Comparison of ENCODE assay signal across 13 cellular contexts in genomic region chr3:116198087-116198486, GRCh38.
"Had no signal": no experiment of that assay in that cellular context is flagged by ENCODE, and none has a peak within 500 bp of the region (broad histone marks: within the 10 kb centered on the region; RNA-seq: fewer than 3 reads in every experiment).

No MANE protein-coding gene starts in this region.

- FAIRE-seq: frontal cortex had no signal

- H3K4me1 ChIP-seq: parathyroid adenoma had no signal

- DNase-seq: activated CD4-positive, alpha-beta T cell treated with anti-CD3 and anti-CD28 coated beads for 48 hours; activated CD8-positive, alpha-beta T cell treated with anti-CD3 and anti-CD28 coated beads for 36 hours; activated effector memory CD4-positive, alpha-beta T cell treated with Interleukin-2 at 50 U/mL for 16 hours; activated T-cell treated with anti-CD3 and anti-CD28 coated beads, Interleukin-2, amount 50 U/mL, for 4 hours; amniotic stem cell; cerebellar nuclear complex; effector memory CD4-positive, alpha-beta T cell; immature natural killer cell; retina; stimulated activated CD4-positive, alpha-beta T cell treated with anti-CD3 and anti-CD28 coated beads, Interleukin-2, amount 100 ng/mL, for 48 hours; T-helper 17 cell had no signal

- H3K79me2 ChIP-seq: parathyroid adenoma had no signal

- H3K27ac ChIP-seq: parathyroid adenoma had no signal

- H3K9ac ChIP-seq: parathyroid adenoma had no signal
